1 cellular context compared by ENCODE assay signal in genomic region chr1:227542153-227543120, GRCh38.
TF ChIP-seq lines count a peak whose summit lies in the region.

No MANE protein-coding gene starts in this region.

TF ChIP-seq in HepG2, 621 proteins besides CTCF, POLR2A, EP300 and RAD21 (continued from another document):
- peak; percentile 33; the same call in 1 of the 2 replicates for TF ChIP-seq ZNF503 (CRISPR knock-in tag; IDR thresholded peaks at IDR 0.05)
- peak; percentile 69 for TF ChIP-seq SKI (IDR thresholded peaks at IDR 0.05; ENCODE audit: partially characterized antibody)
- TF ChIP-seq ZNF740 (CRISPR knock-in tag; IDR thresholded peaks at IDR 0.05): 0 out of 2 replicates have a peak, but pooled peaks have one; percentile 44
- TF ChIP-seq SRY (CRISPR knock-in tag; IDR thresholded peaks at IDR 0.05): 0 out of 2 replicates have a peak, but pooled peaks have one; percentile 51
- no peak for TF ChIP-seq STAT5B (CRISPR knock-in tag; IDR thresholded peaks at IDR 0.05)
- no peak for TF ChIP-seq ZNF354B (CRISPR knock-in tag; IDR thresholded peaks at IDR 0.05)
- 0 out of 2 replicates have a peak, but pooled peaks have one; percentile 35 for TF ChIP-seq HOMEZ (CRISPR knock-in tag; IDR thresholded peaks at IDR 0.05; ENCODE audit: low read depth)
- TF ChIP-seq MLX (CRISPR knock-in tag; IDR thresholded peaks at IDR 0.05): no peak; the same call in 1 of the 2 replicates
- TF ChIP-seq RBFOX2 (IDR thresholded peaks at IDR 0.05; ENCODE audit: low read depth, low read length): peak; percentile 72
- TF ChIP-seq SALL1 (CRISPR knock-in tag; IDR thresholded peaks at IDR 0.05): peak; percentile 47
- no peak for TF ChIP-seq AGO1 (IDR thresholded peaks at IDR 0.05; ENCODE audit: low read depth, low read length, poor library complexity, severe bottlenecking)
- TF ChIP-seq ELK4 (CRISPR knock-in tag; IDR thresholded peaks at IDR 0.05; ENCODE audit: borderline replicate concordance): 0 out of 2 replicates have a peak, but pooled peaks have one; percentile 13
- TF ChIP-seq NFYC (CRISPR knock-in tag; IDR thresholded peaks at IDR 0.05): no peak
- TF ChIP-seq ZHX2 (IDR thresholded peaks at IDR 0.05; ENCODE audit: low read depth): no peak
- TF ChIP-seq ZHX2 (CRISPR knock-in tag; IDR thresholded peaks at IDR 0.05; ENCODE audit: borderline replicate concordance): peak; percentile 78; the same call in 1 of the 2 replicates
- peak; percentile 59; the same call in 1 of the 2 replicates for TF ChIP-seq ZNF792 (CRISPR knock-in tag; IDR thresholded peaks at IDR 0.05)
- 0 out of 2 replicates have a peak, but pooled peaks have one; percentile 44 for TF ChIP-seq AHR (CRISPR knock-in tag; IDR thresholded peaks at IDR 0.05)
- 0 out of 2 replicates have a peak, but pooled peaks have one; percentile 22 for TF ChIP-seq ELF3 (CRISPR knock-in tag; IDR thresholded peaks at IDR 0.05)
- 0 out of 4 replicates have a peak, but pooled peaks of 1 of the 2 experiments have one; percentile 37 for TF ChIP-seq ATF4 (CRISPR knock-in tag; IDR thresholded peaks at IDR 0.05)
TF ChIP-seq in HepG2: peak in this region for 153.
